Comparison of ENCODE assay signal across 20 cellular contexts in genomic region chr7:101626069-101626671, GRCh38. TPM values are rescaled to one million over a fixed set of nuclear protein-coding genes. Genes with fewer than 3 reads are reported as not detected.
A peak's percentile ranks its signal among the peaks of the same experiment; 100 is the strongest.
DNase-seq lines count a peak whose midpoint lies in the region; ATAC-seq and TF ChIP-seq lines count a peak whose summit lies in the region.
"Had no signal": no experiment of that assay in that cellular context is flagged by ENCODE, and none has a peak within 500 bp of the region (broad histone marks: within the 10 kb centered on the region; RNA-seq: fewer than 3 reads in every experiment).

No MANE protein-coding gene starts in this region.

- H3K27ac ChIP-seq in right cardiac atrium (ENCODE audit: low read length) (no peak overlapping the region), right atrium auricular region (no peak overlapping the region), endodermal cell (ENCODE audit: low read depth, low read length) (no peak overlapping the region), neuronal stem cell (replicated peaks; ENCODE audit: low read length) (no peak overlapping the region)
- H3K27ac ChIP-seq: C4-2B, HL-60 had no signal

- no peaks in the 10 kb centered on the region for H3K9me3 Mint-ChIP-seq in endodermal cell

- H3K9me3 ChIP-seq in right cardiac atrium (ENCODE audit: control insufficient read depth, low read length) (no peaks in the 10 kb centered on the region), right atrium auricular region (no peaks in the 10 kb centered on the region), endodermal cell (ENCODE audit: control insufficient read depth, low read length) (no peaks in the 10 kb centered on the region), neuronal stem cell (replicated peaks in 1 of 2; ENCODE audit: control insufficient read depth in 2 of 2, insufficient read depth in 1 of 2, low read depth in 1 of 2, low read length in 2 of 2) (no peaks in the 10 kb centered on the region)
- H3K9me3 ChIP-seq: A549 had no signal

- H3K4me3 Mint-ChIP-seq in endodermal cell, result no peak overlapping the region

- no peak overlapping the region for H3K23ac ChIP-seq in neuronal stem cell (ENCODE audit: low read depth, low read length, poor library complexity)

- peak overlapping the region; percentile 65 for H2AK5ac ChIP-seq in neuronal stem cell (ENCODE audit: low read depth, low read length)

- no peak for TF ChIP-seq CTCF in right atrium auricular region (IDR thresholded peaks at IDR 0.05)
- no peak for TF ChIP-seq CTCF in endodermal cell (conservative IDR thresholded peaks at IDR 0.05)

- H2AFZ ChIP-seq in neuronal stem cell (ENCODE audit: low read length), result peak overlapping the region; percentile 51

- H3K14ac ChIP-seq in neuronal stem cell (ENCODE audit: low read length), result no peak overlapping the region

- H3K9ac ChIP-seq in endodermal cell (ENCODE audit: extremely low read depth, low read length, poor library complexity, severe bottlenecking) (no peak overlapping the region), neuronal stem cell (ENCODE audit: low read depth, low read length, poor library complexity) (no peak overlapping the region)

- no peak for ATAC-seq in right cardiac atrium
- ATAC-seq in HG03439 (IDR thresholded peaks at IDR 0.05; ENCODE audit: unreplicated experiment), result no peak
- ATAC-seq: A549, K562, PC-3 had no signal

- H4K91ac ChIP-seq in neuronal stem cell (ENCODE audit: low read depth, low read length, poor library complexity), result no peak overlapping the region

- 64% methylated on average over 15 of the region's 15 CpGs for WGBS in right cardiac atrium
- WGBS in endodermal cell (ENCODE audit: insufficient coverage in 1 of 2, insufficient read length in 1 of 2), 2 experiments, result 79 to 80% methylated on average over 13 to 15 of the region's 15 CpGs
- WGBS in neuronal stem cell (ENCODE audit: extremely low coverage in 2 of 2, insufficient read length in 2 of 2, insufficient replicate concordance in 1 of 2), 2 donors, result no CpG with 5 or more reads among the region's 15 CpGs

- no peak overlapping the region for H4K8ac ChIP-seq in neuronal stem cell (ENCODE audit: low read depth, low read length)

- no peak overlapping the region for H2BK12ac ChIP-seq in neuronal stem cell (ENCODE audit: low read length)

- no peak overlapping the region for H2BK120ac ChIP-seq in neuronal stem cell (ENCODE audit: low read depth, low read length)

- H3K27me3 Mint-ChIP-seq in endodermal cell (ENCODE audit: insufficient read depth), result peaks cover 2% of the 10 kb centered on the region

- peaks cover 22% of the 10 kb centered on the region for H3K4me1 Mint-ChIP-seq in endodermal cell

- H2BK5ac ChIP-seq in neuronal stem cell (ENCODE audit: low read length), result no peak overlapping the region

- intact Hi-C loops in right cardiac atrium (cut with DNase I), result no loop called here

- no peak overlapping the region for H2BK15ac ChIP-seq in neuronal stem cell (ENCODE audit: low read length)

- no peaks in the 10 kb centered on the region for H3K4me1 ChIP-seq in right cardiac atrium (ENCODE audit: control insufficient read depth, insufficient read depth, low read length)
- H3K4me1 ChIP-seq in right atrium auricular region, result no peaks in the 10 kb centered on the region
- H3K4me1 ChIP-seq in endodermal cell (ENCODE audit: control insufficient read depth, insufficient read depth, low read length), result peaks cover 10% of the 10 kb centered on the region
- H3K4me1 ChIP-seq in neuronal stem cell (ENCODE audit: control insufficient read depth in 2 of 2, insufficient read depth in 1 of 2, low read depth in 1 of 2, low read length in 2 of 2), result peaks cover 10 to 16% of the 10 kb centered on the region in 2 donors

- H3K18ac ChIP-seq in neuronal stem cell (ENCODE audit: low read length), result peak overlapping the region; percentile 56

- H3K4me3 ChIP-seq in right cardiac atrium (ENCODE audit: low read length) (no peak overlapping the region), right atrium auricular region (no peak overlapping the region), endodermal cell (ENCODE audit: low read length) (no peak overlapping the region), neuronal stem cell (ENCODE audit: low read length in 2 of 2) (no peak overlapping the region)
- H3K4me3 ChIP-seq: A549, K562 had no signal

- H3K36me3 ChIP-seq in right atrium auricular region, result no peaks in the 10 kb centered on the region
- no peaks in the 10 kb centered on the region for H3K36me3 ChIP-seq in endodermal cell (ENCODE audit: control insufficient read depth, insufficient read depth, low read length)
- no peaks in the 10 kb centered on the region for H3K36me3 ChIP-seq in neuronal stem cell (replicated peaks in 1 of 2; ENCODE audit: control insufficient read depth in 2 of 2, insufficient read depth in 2 of 2, low read length in 2 of 2)

- H3K79me1 ChIP-seq in neuronal stem cell (ENCODE audit: low read depth, low read length), result no peaks in the 10 kb centered on the region

- peak in 2 of 3 donors; percentile 18 to 22 for DNase-seq in right cardiac atrium
- no peak for DNase-seq in right atrium auricular region (ENCODE audit: low spot score)
- peak; percentile 33 for DNase-seq in NCI-H69 (lab: John Stamatoyannopoulos, UW)
- DNase-seq in endodermal cell, result peak; percentile 71
- no peak for DNase-seq in neuronal stem cell (ENCODE audit: low spot score)
- no peak for DNase-seq in cerebellar cortex (ENCODE audit: low spot score)
- DNase-seq in stimulated activated naive CD4-positive, alpha-beta T cell (lab: John Stamatoyannopoulos, UW), result no peak
- DNase-seq: DMS 273 treated with DMSO at 0.1 percent for 48 hours, NCI-H146, NCI-H2081, NCI-H345, NCI-H526, PC-3 had no signal

- H3K4me2 ChIP-seq in neuronal stem cell (ENCODE audit: insufficient read depth, low read length, poor library complexity, severe bottlenecking), result no peak overlapping the region
- H3K4me2 ChIP-seq: A549 had no signal

- H3K27me3 ChIP-seq in right cardiac atrium (ENCODE audit: control insufficient read depth, insufficient read depth) (no peaks in the 10 kb centered on the region), right atrium auricular region (no peaks in the 10 kb centered on the region), endodermal cell (ENCODE audit: control insufficient read depth, insufficient read depth, low read length, poor library complexity, severe bottlenecking) (no peaks in the 10 kb centered on the region), neuronal stem cell (ENCODE audit: control insufficient read depth in 3 of 3, insufficient read depth in 3 of 3, low read depth in 1 of 3, low read length in 3 of 3) (peaks cover 0 to 36% (median 0%) of the 10 kb centered on the region in 3 experiments)

- no peak overlapping the region for H3K4ac ChIP-seq in neuronal stem cell (ENCODE audit: low read length)

- H3K36me3 Mint-ChIP-seq in endodermal cell (ENCODE audit: low read depth), result no peaks in the 10 kb centered on the region

- H3K27ac Mint-ChIP-seq in endodermal cell, result no peak overlapping the region

RNA-seq across cellular contexts. Expression of gene MYL10, which starts 2.9 kb away (rescaled TPM):
- total RNA-seq in right cardiac atrium, result not detected
- not detected for polyA plus RNA-seq in right cardiac atrium
- total RNA-seq in right atrium auricular region, result not detected
- total RNA-seq in endodermal cell, result not detected
- polyA plus RNA-seq in endodermal cell (2013, experiment 1 of 2), result not detected
- polyA plus RNA-seq in endodermal cell (2013, experiment 2 of 2), result not detected
- not detected for polyA plus RNA-seq in neuronal stem cell (2013, experiment 1 of 2)
- polyA plus RNA-seq in neuronal stem cell (2013, experiment 2 of 2), result not detected
- total RNA-seq: Daoy, H4, K562 had no signal
- polyA plus RNA-seq: A549, K562 had no signal

Comparison
In these comparisons a context has a peak if more than half of its experiments do, and no peak if none do; other contexts are left out.
1. DNase-seq: peak in right cardiac atrium (2 of 3), NCI-H69 (single experiment) and endodermal cell (single experiment); none in right atrium auricular region (single experiment), neuronal stem cell (single experiment), cerebellar cortex (single experiment) and stimulated activated naive CD4-positive, alpha-beta T cell (0 of 6).